8 cellular contexts compared by ENCODE assay signal in genomic region chr12:128712622-128713021, GRCh38.
"Had no signal": no experiment of that assay in that cellular context is flagged by ENCODE, and none has a peak within 500 bp of the region (broad histone marks: within the 10 kb centered on the region; RNA-seq: fewer than 3 reads in every experiment).

No MANE protein-coding gene starts in this region.

- H3K4me1 ChIP-seq: HAP-1 had no signal

- DNase-seq: GM23248, GOT3, H7, H9, HCEC 1CT, HFFc6 had no signal

- H3K36me3 ChIP-seq: HAP-1 had no signal

- H3K4me3 ChIP-seq: GM23248, GM23338, HAP-1 had no signal

- H3K27ac ChIP-seq: GM23248 had no signal

- H3K9me3 ChIP-seq: HAP-1 had no signal
